Comparison of ENCODE assay signal across 24 cellular contexts in genomic region chr17:2935622-2936021, GRCh38.
DNase-seq lines count a peak whose midpoint lies in the region; ATAC-seq and TF ChIP-seq lines count a peak whose summit lies in the region.
"Had no signal": no experiment of that assay in that cellular context is flagged by ENCODE, and none has a peak within 500 bp of the region (broad histone marks: within the 10 kb centered on the region; RNA-seq: fewer than 3 reads in every experiment).

No MANE protein-coding gene starts in this region.

- no peak overlapping the region for H3K56ac ChIP-seq in IMR-90 (ENCODE audit: extremely low read depth, insufficient read depth, low read length)

- no peak for TF ChIP-seq POLR2A in IMR-90 (IDR thresholded peaks at IDR 0.05; ENCODE audit: low read depth, low read length)

- TF ChIP-seq RAD21 in IMR-90 (IDR thresholded peaks at IDR 0.05; ENCODE audit: low read length): no peak

- no peaks in the 10 kb centered on the region for H3K9me3 Mint-ChIP-seq in central memory CD8-positive, alpha-beta T cell
- H3K9me3 Mint-ChIP-seq: CD4-positive, CD25-positive, alpha-beta regulatory T cell; IgD-negative memory B cell; T-cell had no signal

- peak overlapping the region in 8 of 11 experiments; percentile 5 to 63 (median 38); a peak in 11 of 22 replicates for H3K9ac ChIP-seq in BLaER1 treated with 17β-estradiol and CSF1 and Interleukin-3, amounts not matched to agents 10 nM and 100 nM
- H3K9ac ChIP-seq in IMR-90 (ENCODE audit: low read depth, low read length): no peak overlapping the region
- H3K9ac ChIP-seq: GM23248 had no signal

- H4K20me1 ChIP-seq in BLaER1 treated with 17β-estradiol and CSF1 and Interleukin-3, amounts not matched to agents 10 nM and 100 nM: peaks cover 45 to 98% (median 84%) of the 10 kb centered on the region in 11 experiments
- H4K20me1 ChIP-seq in IMR-90 (ENCODE audit: insufficient read depth, low read length): no peaks in the 10 kb centered on the region
- H4K20me1 ChIP-seq in osteoblast (ENCODE audit: insufficient read depth, low read length): no peaks in the 10 kb centered on the region

- CTCF ChIA-PET in IMR-90 (lab: Yijun Ruan, JAX): no interaction called here

- H3K9me3 ChIP-seq in BLaER1 treated with 17β-estradiol and CSF1 and Interleukin-3, amounts not matched to agents 10 nM and 100 nM (replicated peaks in 1 of 11): no peaks in the 10 kb centered on the region
- H3K9me3 ChIP-seq in IMR-90 (ENCODE audit: control insufficient read depth, insufficient read depth, low read length) (no peaks in the 10 kb centered on the region), osteoblast (ENCODE audit: low read depth, low read length) (no peaks in the 10 kb centered on the region)
- H3K9me3 ChIP-seq: BE2C, HAP-1 had no signal

- peaks cover 49% of the 10 kb centered on the region for H3K4me1 Mint-ChIP-seq in central memory CD8-positive, alpha-beta T cell

- no peak overlapping the region for H4K8ac ChIP-seq in IMR-90 (ENCODE audit: low read depth in 2 of 2, low read length in 2 of 2)

- POLR2A ChIA-PET in IMR-90 (lab: Charles Lee; ENCODE audit: unreplicated experiment): no interaction called here

- H3K79me2 ChIP-seq in osteoblast (ENCODE audit: insufficient read depth, low read length): no peaks in the 10 kb centered on the region

- DNase-seq in IMR-90 (peak; percentile 27), osteoblast (ENCODE audit: insufficient read length, low spot score, missing footprints) (peak; percentile 26), retina (no peak), COR-L47 (lab: John Stamatoyannopoulos, UW) (no peak)
- no peak for DNase-seq in central memory CD8-positive, alpha-beta T cell (ENCODE audit: low spot score in 2 of 2)
- DNase-seq: BE2C; CD4-positive, CD25-positive, alpha-beta regulatory T cell; GM23248; HFFc6; NCI-H1092; NCI-H1417 treated with DMSO at 0.1 percent for 48 hours; NCI-H187; NCI-H2081 treated with DMSO at 0.1 percent for 48 hours; NCI-H2171 treated with DMSO at 0.1 percent for 48 hours; NCI-H446; NCI-H524 treated with DMSO at 0.1 percent for 48 hours; NCI-H774; PC-9; T-cell had no signal

- no peak overlapping the region for H3K4me3 Mint-ChIP-seq in central memory CD8-positive, alpha-beta T cell
- H3K4me3 Mint-ChIP-seq: CD4-positive, CD25-positive, alpha-beta regulatory T cell; HFFc6; T-cell had no signal

- no peak overlapping the region for H2BK20ac ChIP-seq in IMR-90 (ENCODE audit: low read depth, low read length)

- dilution Hi-C loops in IMR-90 (cut with HindIII; ENCODE audit: low sequenced_read_pairs, unreplicated experiment): no loop called here

- no peak for TF ChIP-seq CTCF in IMR-90 (conservative IDR thresholded peaks at IDR 0.05; ENCODE audit: low read depth, low read length)
- no peak for TF ChIP-seq CTCF in osteoblast (IDR thresholded peaks at IDR 0.05; ENCODE audit: extremely low read depth, low read depth, low read length)

- H3K4ac ChIP-seq in IMR-90 (ENCODE audit: low read depth, low read length): no peak overlapping the region

- in situ Hi-C loops in IMR-90 (cut with MboI; ENCODE audit: low sequenced_read_pairs): no loop called here

- WGBS in IMR-90 (ENCODE audit: extremely low coverage in 2 of 2, insufficient read length in 1 of 2), 2 experiments: 15% methylated on average over 6 of the region's 20 CpGs; no CpG with 5 or more reads in 1 of the 2 experiments

- ATAC-seq in IMR-90 (ENCODE audit: low read depth): no peak
- no peak for ATAC-seq in central memory CD8-positive, alpha-beta T cell (replicated peaks; ENCODE audit: extremely low read depth, poor library complexity, severe bottlenecking)
- ATAC-seq in HG03432 (IDR thresholded peaks at IDR 0.05; ENCODE audit: unreplicated experiment): no peak
- ATAC-seq: Right ventricle myocardium inferior, T-cell had no signal

- H2BK120ac ChIP-seq in IMR-90 (ENCODE audit: low read depth, low read length): no peak overlapping the region

- H3K9me1 ChIP-seq in IMR-90 (ENCODE audit: insufficient read depth, low read length): no peaks in the 10 kb centered on the region; the same call in 1 of the 2 replicates

- peak overlapping the region; percentile 49 to 91 (median 75) for H3K4me2 ChIP-seq in BLaER1 treated with 17β-estradiol and CSF1 and Interleukin-3, amounts not matched to agents 10 nM and 100 nM
- H3K4me2 ChIP-seq in IMR-90 (ENCODE audit: low read depth, low read length) (no peak overlapping the region), osteoblast (ENCODE audit: insufficient read depth, low read length) (no peak overlapping the region)
- H3K4me2 ChIP-seq: PC-9 had no signal

- peak overlapping the region; percentile 61 for H3K27ac Mint-ChIP-seq in central memory CD8-positive, alpha-beta T cell (ENCODE audit: low read depth)
- H3K27ac Mint-ChIP-seq: CD4-positive, CD25-positive, alpha-beta regulatory T cell; T-cell had no signal

- H3K36me3 Mint-ChIP-seq in central memory CD8-positive, alpha-beta T cell (ENCODE audit: insufficient read depth): peaks cover 15% of the 10 kb centered on the region

- peaks cover 3 to 8% of the 10 kb centered on the region in 2 experiments; a peak in 1 of 4 replicates for H3K79me1 ChIP-seq in IMR-90 (ENCODE audit: low read depth in 1 of 2, low read length in 2 of 2)

- H3K14ac ChIP-seq in IMR-90 (replicated peaks; ENCODE audit: low read depth, low read length): no peak overlapping the region

- H3K23ac ChIP-seq in IMR-90 (ENCODE audit: low read depth, low read length): no peak overlapping the region

- H2BK15ac ChIP-seq in IMR-90 (ENCODE audit: low read depth, low read length): no peak overlapping the region

- no peaks in the 10 kb centered on the region for H3K27me3 Mint-ChIP-seq in central memory CD8-positive, alpha-beta T cell
- H3K27me3 Mint-ChIP-seq: CD4-positive, CD25-positive, alpha-beta regulatory T cell; T-cell had no signal

- H2AK9ac ChIP-seq in IMR-90 (replicated peaks; ENCODE audit: low read depth, low read length, poor library complexity): peak overlapping the region; percentile 9

- peaks cover 0 to 18% (median 0%) of the 10 kb centered on the region in 11 experiments; a peak in 4 of 22 replicates for H3K27me3 ChIP-seq in BLaER1 treated with 17β-estradiol and CSF1 and Interleukin-3, amounts not matched to agents 10 nM and 100 nM
- H3K27me3 ChIP-seq in IMR-90 (ENCODE audit: control insufficient read depth, insufficient read depth, low read length): no peaks in the 10 kb centered on the region
- no peaks in the 10 kb centered on the region for H3K27me3 ChIP-seq in osteoblast (ENCODE audit: insufficient read depth, low read length)
- H3K27me3 ChIP-seq: BE2C had no signal

- no peak overlapping the region for H4K5ac ChIP-seq in IMR-90 (ENCODE audit: low read depth, low read length)

- H2AK5ac ChIP-seq in IMR-90 (ENCODE audit: low read depth, low read length): no peak overlapping the region

- BruUV-seq in IMR-90 (replicated peaks; lab: Mats Ljungman, UMichigan): no TSS peak

- peaks cover 0 to 33% (median 14%) of the 10 kb centered on the region in 11 experiments; a peak in 12 of 22 replicates for H3K36me3 ChIP-seq in BLaER1 treated with 17β-estradiol and CSF1 and Interleukin-3, amounts not matched to agents 10 nM and 100 nM
- no peaks in the 10 kb centered on the region for H3K36me3 ChIP-seq in IMR-90 (ENCODE audit: control insufficient read depth, insufficient read depth, low read length)
- no peaks in the 10 kb centered on the region for H3K36me3 ChIP-seq in osteoblast (ENCODE audit: insufficient read depth, low read length)
- H3K36me3 ChIP-seq: BE2C, HAP-1 had no signal

- H3K18ac ChIP-seq in IMR-90 (ENCODE audit: low read depth, low read length): no peak overlapping the region

- intact Hi-C loops in IMR-90 (cut with micrococcal nuclease): no loop called here

- H4K91ac ChIP-seq in IMR-90 (ENCODE audit: insufficient read depth, low read depth, low read length): no peak overlapping the region

- no peak overlapping the region for H2BK5ac ChIP-seq in IMR-90 (ENCODE audit: low read depth, low read length, poor library complexity, severe bottlenecking)

- H3K4me3 ChIP-seq in BLaER1 treated with 17β-estradiol and CSF1 and Interleukin-3, amounts not matched to agents 10 nM and 100 nM: no peak overlapping the region; a peak in 1 of 20 replicates
- no peak overlapping the region for H3K4me3 ChIP-seq in IMR-90 (ENCODE audit: insufficient read depth, low read depth, low read length)
- H3K4me3 ChIP-seq in osteoblast (ENCODE audit: insufficient read depth, low read length): no peak overlapping the region
- H3K4me3 ChIP-seq: GM23248, HAP-1, PC-9 had no signal

- no peak overlapping the region for H2AFZ ChIP-seq in IMR-90 (replicated peaks; ENCODE audit: low read length, poor library complexity)
- H2AFZ ChIP-seq in osteoblast (ENCODE audit: low read length): no peak overlapping the region
- H2AFZ ChIP-seq: GM23248, PC-9 had no signal

- H3K4me1 ChIP-seq in BLaER1 treated with 17β-estradiol and CSF1 and Interleukin-3, amounts not matched to agents 10 nM and 100 nM: peaks cover 48 to 98% (median 96%) of the 10 kb centered on the region in 10 experiments
- H3K4me1 ChIP-seq in IMR-90 (ENCODE audit: control insufficient read depth, insufficient read depth, low read length): no peaks in the 10 kb centered on the region
- H3K4me1 ChIP-seq in osteoblast (ENCODE audit: insufficient read depth, low read length): peaks cover 2% of the 10 kb centered on the region

- peak overlapping the region in 8 of 11 experiments; percentile 27 to 70 (median 64); a peak in 15 of 22 replicates for H3K27ac ChIP-seq in BLaER1 treated with 17β-estradiol and CSF1 and Interleukin-3, amounts not matched to agents 10 nM and 100 nM
- H3K27ac ChIP-seq in IMR-90 (ENCODE audit: insufficient read depth, low read length) (no peak overlapping the region), osteoblast (ENCODE audit: low read depth, low read length) (no peak overlapping the region)
- H3K27ac ChIP-seq: GM23248, PC-9 had no signal

TF ChIP-seq in IMR-90, 13 proteins besides CTCF, POLR2A, EP300 and RAD21 (continues in another document):
- TF ChIP-seq CEBPB (IDR thresholded peaks at IDR 0.05; ENCODE audit: low read depth, low read length) (no peak), MAFK (IDR thresholded peaks at IDR 0.05; ENCODE audit: low read depth, low read length) (no peak), FOS (IDR thresholded peaks at IDR 0.05; ENCODE audit: low read depth, low read length) (no peak), USF2 (IDR thresholded peaks at IDR 0.05; ENCODE audit: low read depth, low read length) (no peak)

Comparison
In these comparisons a context has a peak if more than half of its experiments do, and no peak if none do; other contexts are left out.
1. H3K27ac ChIP-seq: peak in BLaER1 treated with 17β-estradiol and CSF1 and Interleukin-3, amounts not matched to agents 10 nM and 100 nM (8 of 11); none in IMR-90 (single experiment) and osteoblast (single experiment).
2. H3K4me2 ChIP-seq: peak in BLaER1 treated with 17β-estradiol and CSF1 and Interleukin-3, amounts not matched to agents 10 nM and 100 nM (11 of 11); none in IMR-90 (single experiment) and osteoblast (single experiment).
3. DNase-seq: peak in IMR-90 (single experiment) and osteoblast (single experiment); none in central memory CD8-positive, alpha-beta T cell (0 of 2), retina (single experiment) and COR-L47 (single experiment).